In the genomic region with DNA sequence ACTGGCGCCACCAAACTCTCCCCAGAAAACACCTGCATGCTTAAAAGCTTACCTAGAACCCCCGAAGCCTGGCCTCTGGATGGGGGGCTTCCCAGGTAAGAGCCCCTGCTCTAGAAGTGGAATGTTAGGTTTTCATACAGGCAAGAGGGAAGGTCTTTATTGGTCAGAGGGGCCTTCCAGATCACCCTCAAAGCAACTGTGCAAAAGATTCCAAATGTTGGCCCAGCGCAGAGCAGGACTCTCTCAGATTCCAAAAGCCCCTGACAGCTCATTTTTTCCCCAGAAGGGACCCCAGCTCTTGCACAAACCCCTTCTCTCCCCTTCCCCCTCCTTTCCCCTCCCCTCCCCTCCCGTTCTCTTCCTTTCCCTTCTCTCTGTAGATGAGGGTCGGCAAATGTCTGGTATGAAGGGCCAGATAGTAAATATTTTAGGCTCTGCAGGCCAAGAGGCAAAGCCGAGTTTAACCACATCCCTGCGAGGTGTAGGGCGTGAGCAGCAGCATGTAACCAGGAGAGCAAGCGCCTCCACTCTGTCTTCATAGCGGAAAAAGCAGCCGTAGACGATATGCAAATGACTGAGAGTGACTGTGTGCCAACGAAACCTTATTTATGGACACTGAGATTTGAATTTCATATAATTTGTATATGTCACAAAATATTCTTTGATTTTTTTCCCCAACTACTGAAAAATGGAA, we compare ENCODE assay signal across 9 cellular contexts.
DNase-seq lines count a peak whose midpoint lies in the region; ATAC-seq and TF ChIP-seq lines count a peak whose summit lies in the region.
"Had no signal": no experiment of that assay in that cellular context is flagged by ENCODE, and none has a peak within 500 bp of the region (broad histone marks: within the 10 kb centered on the region; RNA-seq: fewer than 3 reads in every experiment).

No MANE protein-coding gene starts in this region.

- H3K27me3 ChIP-seq in Panc1 (ENCODE audit: control insufficient read depth, insufficient read depth, low read length) (no peaks in the 10 kb centered on the region), aorta (ENCODE audit: control insufficient read depth in 1 of 2, insufficient read depth in 2 of 2, low read length in 1 of 2) (no peaks in the 10 kb centered on the region), prostate gland (replicated peaks; ENCODE audit: insufficient read depth) (no peaks in the 10 kb centered on the region)
- H3K27me3 ChIP-seq: pancreas had no signal

- POLR2A ChIA-PET in Panc1 (lab: Charles Lee): no interaction called here

- H3K36me3 ChIP-seq in Panc1 (ENCODE audit: control insufficient read depth, insufficient read depth, low read length): no peaks in the 10 kb centered on the region
- H3K36me3 ChIP-seq in aorta (ENCODE audit: control insufficient read depth in 1 of 2, insufficient read depth in 2 of 2, low read length in 1 of 2): no peaks in the 10 kb centered on the region
- H3K36me3 ChIP-seq in prostate gland: no peaks in the 10 kb centered on the region
- H3K36me3 ChIP-seq: pancreas had no signal

- no TSS peak for BruUV-seq in Panc1 (replicated peaks; lab: Mats Ljungman, UMichigan)

- no peak for TF ChIP-seq CTCF in Panc1 (IDR thresholded peaks at IDR 0.05)
- no peak for TF ChIP-seq CTCF in prostate gland (IDR thresholded peaks at IDR 0.05)

- in situ Hi-C loops in Panc1 (cut with HindIII; ENCODE audit: low pct_unique_long_range_greater_than_20kb, low sequenced_read_pairs): no loop called here

- H3K27ac ChIP-seq in Panc1 (ENCODE audit: low read length): peak overlapping the region; percentile 94
- no peak overlapping the region for H3K27ac ChIP-seq in aorta (ENCODE audit: low read depth in 1 of 2, low read length in 2 of 2)
- no peak overlapping the region for H3K27ac ChIP-seq in prostate gland

- H3K27ac Mint-ChIP-seq in activated naive CD4-positive, alpha-beta T cell treated with anti-CD3 and anti-CD28 coated beads for 36 hours: peak overlapping the region; percentile 85

- no peaks in the 10 kb centered on the region for H3K9me3 Mint-ChIP-seq in activated naive CD4-positive, alpha-beta T cell treated with anti-CD3 and anti-CD28 coated beads for 36 hours

- 79 to 82% methylated on average over 13 of the region's 13 CpGs for WGBS in aorta, 2 donors
- WGBS in prostate gland: 67% methylated on average over 13 of the region's 13 CpGs

- H3K4me3 ChIP-seq in Panc1 (ENCODE audit: low read depth in 2 of 2, low read length in 2 of 2): peak overlapping the region; percentile 18 to 35
- H3K4me3 ChIP-seq in aorta (ENCODE audit: low read length in 2 of 2): no peak overlapping the region
- no peak overlapping the region for H3K4me3 ChIP-seq in prostate gland

- H3K36me3 Mint-ChIP-seq in activated naive CD4-positive, alpha-beta T cell treated with anti-CD3 and anti-CD28 coated beads for 36 hours (ENCODE audit: low read depth): no peaks in the 10 kb centered on the region

- H3K4me1 Mint-ChIP-seq in activated naive CD4-positive, alpha-beta T cell treated with anti-CD3 and anti-CD28 coated beads for 36 hours (ENCODE audit: low read depth): peaks cover 47% of the 10 kb centered on the region

- CTCF ChIA-PET in Panc1 (lab: Charles Lee): no interaction called here
- CTCF ChIA-PET in activated naive CD4-positive, alpha-beta T cell treated with anti-CD3 and anti-CD28 coated beads for 36 hours (lab: Charles Lee): interaction anchor here (1.9 kb wide), 1 partner anchor 82 kb away, joined by 5 read pairs; no protein-coding TSS in a partner anchor

- H3K4me3 Mint-ChIP-seq in activated naive CD4-positive, alpha-beta T cell treated with anti-CD3 and anti-CD28 coated beads for 36 hours: peak overlapping the region; percentile 65

- no peaks in the 10 kb centered on the region for H3K27me3 Mint-ChIP-seq in activated naive CD4-positive, alpha-beta T cell treated with anti-CD3 and anti-CD28 coated beads for 36 hours (ENCODE audit: low read depth)

- TF ChIP-seq POLR2A in GM18526 (IDR thresholded peaks at IDR 0.05; ENCODE audit: extremely low read depth, insufficient read length): peak; percentile 71
- TF ChIP-seq POLR2A in prostate gland (IDR thresholded peaks at IDR 0.05): no peak

- H3K4me1 ChIP-seq in Panc1 (ENCODE audit: control insufficient read depth, insufficient read depth, low read length): peaks cover 67% of the 10 kb centered on the region
- peaks cover 0 to 4% of the 10 kb centered on the region in 2 donors for H3K4me1 ChIP-seq in aorta (ENCODE audit: control insufficient read depth in 1 of 2, insufficient read depth in 2 of 2, low read length in 2 of 2)
- peaks cover 3% of the 10 kb centered on the region for H3K4me1 ChIP-seq in prostate gland (replicated peaks)
- H3K4me1 ChIP-seq: pancreas had no signal

- intact Hi-C loops in Panc1 (cut with micrococcal nuclease; ENCODE audit: unreplicated experiment) (no loop called here), aorta (cut with DNase I) (loop anchor here in 1 of 2 donors (2.0 to 5.0 kb wide), 2 partner anchors 38 to 51 kb away; no protein-coding TSS in a partner anchor), prostate gland (cut with DNase I) (loop anchor here (5.0 kb wide), 1 partner anchor 52 kb away; no protein-coding TSS in a partner anchor)
- intact Hi-C loops in activated naive CD4-positive, alpha-beta T cell treated with anti-CD3 and anti-CD28 coated beads for 36 hours (cut with micrococcal nuclease): loop anchor here (1.0 kb wide), 3 partner anchors 33 to 98 kb away; no protein-coding TSS in a partner anchor

- H3K9me3 ChIP-seq in Panc1 (ENCODE audit: control insufficient read depth, insufficient read depth, low read depth, low read length) (no peaks in the 10 kb centered on the region), aorta (ENCODE audit: control insufficient read depth, low read length) (no peaks in the 10 kb centered on the region), prostate gland (no peaks in the 10 kb centered on the region)
- H3K9me3 ChIP-seq: pancreas had no signal

- DNase-seq in Panc1 (ENCODE audit: low read depth, low spot score): no peak
- peak; percentile 73 for DNase-seq in activated naive CD4-positive, alpha-beta T cell treated with anti-CD3 and anti-CD28 coated beads for 36 hours
- DNase-seq in mesenteric fat pad (ENCODE audit: low spot score): peak; percentile 33
- DNase-seq in aorta: peak; percentile 44 to 54
- DNase-seq in prostate gland (ENCODE audit: low spot score): no peak
- no peak for DNase-seq in SKM-1 treated with dmso at 0.1 percent for 144 hours (lab: John Stamatoyannopoulos, UW; ENCODE audit: unreplicated experiment)

- ATAC-seq in HG02840 (IDR thresholded peaks at IDR 0.05; ENCODE audit: low FRiP score, unreplicated experiment): peak; percentile 63
- peak; percentile 39; the same call in 1 of the 2 replicates for ATAC-seq in Panc1
- no peak for ATAC-seq in aorta (ENCODE audit: low FRiP score)

Comparison
In these comparisons a context has a peak if more than half of its experiments do, and no peak if none do; other contexts are left out.
1. DNase-seq: peak in activated naive CD4-positive, alpha-beta T cell treated with anti-CD3 and anti-CD28 coated beads for 36 hours (single experiment), mesenteric fat pad (single experiment) and aorta (2 of 2); none in Panc1 (single experiment), prostate gland (single experiment) and SKM-1 treated with dmso at 0.1 percent for 144 hours (single experiment).
2. H3K4me3 ChIP-seq: peak in Panc1 (2 of 2); none in aorta (0 of 2) and prostate gland (0 of 2).